In genomic region chr1:181482001-181482430, GRCh38 we compare ENCODE assay signal across 1 cellular context.
TF ChIP-seq lines count a peak whose summit lies in the region.

No MANE protein-coding gene starts in this region.

TF ChIP-seq in GM12878, 131 proteins besides CTCF, POLR2A, EP300 and RAD21 (continued from another document):
- TF ChIP-seq, protein P1, sequence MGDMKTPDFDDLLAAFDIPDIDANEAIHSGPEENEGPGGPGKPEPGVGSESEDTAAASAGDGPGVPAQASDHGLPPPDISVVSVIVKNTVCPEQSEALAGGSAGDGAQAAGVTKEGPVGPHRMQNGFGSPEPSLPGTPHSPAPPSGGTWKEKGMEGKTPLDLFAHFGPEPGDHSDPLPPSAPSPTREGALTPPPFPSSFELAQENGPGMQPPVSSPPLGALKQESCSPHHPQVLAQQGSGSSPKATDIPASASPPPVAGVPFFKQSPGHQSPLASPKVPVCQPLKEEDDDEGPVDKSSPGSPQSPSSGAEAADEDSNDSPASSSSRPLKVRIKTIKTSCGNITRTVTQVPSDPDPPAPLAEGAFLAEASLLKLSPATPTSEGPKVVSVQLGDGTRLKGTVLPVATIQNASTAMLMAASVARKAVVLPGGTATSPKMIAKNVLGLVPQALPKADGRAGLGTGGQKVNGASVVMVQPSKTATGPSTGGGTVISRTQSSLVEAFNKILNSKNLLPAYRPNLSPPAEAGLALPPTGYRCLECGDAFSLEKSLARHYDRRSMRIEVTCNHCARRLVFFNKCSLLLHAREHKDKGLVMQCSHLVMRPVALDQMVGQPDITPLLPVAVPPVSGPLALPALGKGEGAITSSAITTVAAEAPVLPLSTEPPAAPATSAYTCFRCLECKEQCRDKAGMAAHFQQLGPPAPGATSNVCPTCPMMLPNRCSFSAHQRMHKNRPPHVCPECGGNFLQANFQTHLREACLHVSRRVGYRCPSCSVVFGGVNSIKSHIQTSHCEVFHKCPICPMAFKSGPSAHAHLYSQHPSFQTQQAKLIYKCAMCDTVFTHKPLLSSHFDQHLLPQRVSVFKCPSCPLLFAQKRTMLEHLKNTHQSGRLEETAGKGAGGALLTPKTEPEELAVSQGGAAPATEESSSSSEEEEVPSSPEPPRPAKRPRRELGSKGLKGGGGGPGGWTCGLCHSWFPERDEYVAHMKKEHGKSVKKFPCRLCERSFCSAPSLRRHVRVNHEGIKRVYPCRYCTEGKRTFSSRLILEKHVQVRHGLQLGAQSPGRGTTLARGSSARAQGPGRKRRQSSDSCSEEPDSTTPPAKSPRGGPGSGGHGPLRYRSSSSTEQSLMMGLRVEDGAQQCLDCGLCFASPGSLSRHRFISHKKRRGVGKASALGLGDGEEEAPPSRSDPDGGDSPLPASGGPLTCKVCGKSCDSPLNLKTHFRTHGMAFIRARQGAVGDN (IDR thresholded peaks at IDR 0.05): no peak
- no peak for TF ChIP-seq YBX1 (IDR thresholded peaks at IDR 0.05)
- no peak for TF ChIP-seq STAT1 (conservative IDR thresholded peaks at IDR 0.05)
- no peak for TF ChIP-seq TARDBP (IDR thresholded peaks at IDR 0.05; ENCODE audit: borderline replicate concordance)
- TF ChIP-seq, protein P2, sequence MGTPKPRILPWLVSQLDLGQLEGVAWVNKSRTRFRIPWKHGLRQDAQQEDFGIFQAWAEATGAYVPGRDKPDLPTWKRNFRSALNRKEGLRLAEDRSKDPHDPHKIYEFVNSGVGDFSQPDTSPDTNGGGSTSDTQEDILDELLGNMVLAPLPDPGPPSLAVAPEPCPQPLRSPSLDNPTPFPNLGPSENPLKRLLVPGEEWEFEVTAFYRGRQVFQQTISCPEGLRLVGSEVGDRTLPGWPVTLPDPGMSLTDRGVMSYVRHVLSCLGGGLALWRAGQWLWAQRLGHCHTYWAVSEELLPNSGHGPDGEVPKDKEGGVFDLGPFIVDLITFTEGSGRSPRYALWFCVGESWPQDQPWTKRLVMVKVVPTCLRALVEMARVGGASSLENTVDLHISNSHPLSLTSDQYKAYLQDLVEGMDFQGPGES (IDR thresholded peaks at IDR 0.05): no peak
- 0 out of 2 replicates have a peak, but pooled peaks have one; percentile 8 for TF ChIP-seq ZNF217 (IDR thresholded peaks at IDR 0.05)
- no peak for TF ChIP-seq FOXM1 (IDR thresholded peaks at IDR 0.05; ENCODE audit: low read depth, low read length)
- no peak for TF ChIP-seq SIN3A (IDR thresholded peaks at IDR 0.05; ENCODE audit: low read depth, low read length)
- TF ChIP-seq CEBPB (IDR thresholded peaks at IDR 0.05; ENCODE audit: borderline replicate concordance in 1 of 2, low read depth in 2 of 2, low read length in 2 of 2): no peak
- TF ChIP-seq YY1 (IDR thresholded peaks at IDR 0.05; ENCODE audit: low read depth, low read length): no peak
- no peak for TF ChIP-seq ZBTB11 (CRISPR knock-in tag; IDR thresholded peaks at IDR 0.05)
- no peak for TF ChIP-seq CBFB (IDR thresholded peaks at IDR 0.05; ENCODE audit: low read depth)
- no peak for TF ChIP-seq POLR2AphosphoS5 (IDR thresholded peaks at IDR 0.05; ENCODE audit: low read length)
- TF ChIP-seq SUPT20H (IDR thresholded peaks at IDR 0.05; ENCODE audit: borderline replicate concordance, control insufficient read depth, low read depth, low read length): no peak
- TF ChIP-seq MEF2A (IDR thresholded peaks at IDR 0.05; ENCODE audit: insufficient read depth, low read depth, low read length): no peak
- TF ChIP-seq SMARCA5 (IDR thresholded peaks at IDR 0.05): peak; percentile 19; the same call in 1 of the 2 replicates
TF ChIP-seq in GM12878: peak in this region for 3.
